Comparison of ENCODE assay signal across 21 cellular contexts in genomic region chr17:69704935-69705334, GRCh38.
"Had no signal": no experiment of that assay in that cellular context is flagged by ENCODE, and none has a peak within 500 bp of the region (broad histone marks: within the 10 kb centered on the region; RNA-seq: fewer than 3 reads in every experiment).

No MANE protein-coding gene starts in this region.

- H3K4me3 ChIP-seq: MG63 had no signal

- ATAC-seq: Panc1, PC-3, T-cell had no signal

- H3K9me3 ChIP-seq: SK-N-SH had no signal

- DNase-seq: KBM-7, MG63, NCI-H1092 treated with DMSO at 0.1 percent for 48 hours, NCI-H1436, NCI-H187, NCI-H2029, NCI-H2081 treated with DMSO at 0.1 percent for 48 hours, NCI-H2171, NCI-H226, NCI-H446, NCI-H510A, NCI-H524 treated with DMSO at 0.1 percent for 48 hours, NCI-H69, NCI-H774, PC-3, SHP77, SK-N-SH, SW 1271, T-cell had no signal

- H3K27ac ChIP-seq: RWPE1 had no signal

- H3K36me3 ChIP-seq: MG63 had no signal

- H3K27me3 ChIP-seq: MG63 had no signal

- H3K4me2 ChIP-seq: SK-N-SH had no signal
